23 cellular contexts compared by ENCODE assay signal in genomic region chr1:45952072-45952471, GRCh38.
"Had no signal": no experiment of that assay in that cellular context is flagged by ENCODE, and none has a peak within 500 bp of the region (broad histone marks: within the 10 kb centered on the region; RNA-seq: fewer than 3 reads in every experiment).

No MANE protein-coding gene starts in this region.

- H3K4me1 Mint-ChIP-seq: activated CD4-positive, alpha-beta T cell treated with anti-CD3 and anti-CD28 coated beads for 36 hours; naive thymus-derived CD4-positive, alpha-beta T cell had no signal

- H3K4me1 ChIP-seq: spleen had no signal

- H3K4me3 ChIP-seq: body of pancreas, esophagus muscularis mucosa, left lung, lung, neural progenitor cell, spleen, upper lobe of left lung had no signal

- H3K27me3 ChIP-seq: body of pancreas, esophagus muscularis mucosa, left lung, neural progenitor cell, spleen, upper lobe of left lung had no signal

- H3K4me3 Mint-ChIP-seq: activated B cell treated with CpG ODN at 0.5 μM for 24 hours; activated CD4-positive, alpha-beta T cell treated with anti-CD3 and anti-CD28 coated beads for 36 hours; dendritic cell treated with granulocyte-macrophage colony-stimulating factor and Interleukin-4, amounts not matched to agents 40 ng/mL and 50 ng/mL, for 4 days; naive thymus-derived CD4-positive, alpha-beta T cell; neural progenitor cell had no signal

- DNase-seq: activated B cell treated with CpG ODN at 0.5 μM for 24 hours; activated CD4-positive, alpha-beta T cell treated with anti-CD3 and anti-CD28 coated beads for 36 hours; activated CD4-positive, alpha-beta T cell treated with anti-CD3 and anti-CD28 coated beads, Interleukin-2, amount 50 U/mL, for 4 hours; activated CD8-positive, alpha-beta memory T cell treated with anti-CD3 and anti-CD28 coated beads, Interleukin-2, amount 50 U/mL, for 48 hours; activated naive CD4-positive, alpha-beta T cell treated with Interleukin-2 at 50 U/mL for 16 hours; activated T-cell treated with anti-CD3 and anti-CD28 coated beads, Interleukin-2, amount 50 U/mL, for 48 hours; anterior cingulate cortex; body of pancreas; caudate nucleus; effector CD4-positive, alpha-beta T cell; left lung; naive thymus-derived CD4-positive, alpha-beta T cell; posterior cingulate gyrus; spleen; stimulated activated CD4-positive, alpha-beta T cell treated with anti-CD3 and anti-CD28 coated beads, Interleukin-4, amount 100 ng/mL, for 24 hours; stimulated activated naive CD8-positive, alpha-beta T cell treated with anti-CD3 and anti-CD28 coated beads, Interleukin-15, Interleukin-2, amounts not matched to agents 100 U/mL and 50 U/mL, for 24 hours; T-helper 9 cell; upper lobe of left lung had no signal

- H3K9me3 ChIP-seq: body of pancreas, esophagus muscularis mucosa, left lung, upper lobe of left lung had no signal

- H3K27me3 Mint-ChIP-seq: activated B cell treated with CpG ODN at 0.5 μM for 24 hours; activated CD4-positive, alpha-beta T cell treated with anti-CD3 and anti-CD28 coated beads for 36 hours; dendritic cell treated with granulocyte-macrophage colony-stimulating factor and Interleukin-4, amounts not matched to agents 40 ng/mL and 50 ng/mL, for 4 days; naive thymus-derived CD4-positive, alpha-beta T cell had no signal

- H3K27ac ChIP-seq: body of pancreas, left lung, neural progenitor cell, spleen, upper lobe of left lung had no signal

- H3K4me2 ChIP-seq: neural progenitor cell had no signal

- ATAC-seq: activated CD4-positive, alpha-beta T cell treated with anti-CD3 and anti-CD28 coated beads for 36 hours; body of pancreas; left lung; naive thymus-derived CD4-positive, alpha-beta T cell; sciatic nerve; stimulated activated naive CD8-positive, alpha-beta T cell treated with anti-CD3 and anti-CD28 coated beads, Interleukin-15, Interleukin-2, amounts not matched to agents 100 U/mL and 50 U/mL, for 24 hours had no signal

- H3K36me3 ChIP-seq: left lung, neural progenitor cell, spleen, upper lobe of left lung had no signal

- H2AFZ ChIP-seq: neural progenitor cell had no signal

- H3K27ac Mint-ChIP-seq: activated B cell treated with CpG ODN at 0.5 μM for 24 hours; activated CD4-positive, alpha-beta T cell treated with anti-CD3 and anti-CD28 coated beads for 36 hours; dendritic cell treated with granulocyte-macrophage colony-stimulating factor and Interleukin-4, amounts not matched to agents 40 ng/mL and 50 ng/mL, for 4 days; naive thymus-derived CD4-positive, alpha-beta T cell; neural progenitor cell had no signal
